In genomic region chr11:78224906-78225420, GRCh38 we compare ENCODE assay signal across 16 cellular contexts.
"Had no signal": no experiment of that assay in that cellular context is flagged by ENCODE, and none has a peak within 500 bp of the region (broad histone marks: within the 10 kb centered on the region; RNA-seq: fewer than 3 reads in every experiment).

No MANE protein-coding gene starts in this region.

- H3K4me3 ChIP-seq: cardiac muscle cell, colonic mucosa, left ventricle myocardium inferior, mucosa of descending colon, tibial artery had no signal

- H3K27me3 ChIP-seq: cardiac muscle cell, colonic mucosa, neutrophil, tibial artery had no signal

- H3K9me3 Mint-ChIP-seq: activated B cell treated with CpG ODN at 0.5 μM for 24 hours; activated naive CD4-positive, alpha-beta T cell treated with anti-CD3 and anti-CD28 coated beads, Interleukin-2, amount 10 ng/mL, durations not matched to agents 7 days and 5 days; naive thymus-derived CD8-positive, alpha-beta T cell had no signal

- ATAC-seq: mucosa of descending colon; naive thymus-derived CD8-positive, alpha-beta T cell had no signal

- H3K27me3 Mint-ChIP-seq: activated B cell treated with CpG ODN at 0.5 μM for 24 hours; activated naive CD4-positive, alpha-beta T cell treated with anti-CD3 and anti-CD28 coated beads, Interleukin-2, amount 10 ng/mL, durations not matched to agents 7 days and 5 days; naive thymus-derived CD8-positive, alpha-beta T cell had no signal

- DNase-seq: activated B cell treated with CpG ODN at 0.5 μM for 24 hours; activated naive CD4-positive, alpha-beta T cell treated with anti-CD3 and anti-CD28 coated beads, Interleukin-2, amount 10 ng/mL, durations not matched to agents 7 days and 5 days; colonic mucosa; effector CD4-positive, alpha-beta T cell; foreskin fibroblast; hippocampal formation; kidney; left ventricle myocardium inferior; mucosa of descending colon; naive thymus-derived CD8-positive, alpha-beta T cell; stimulated activated CD4-positive, alpha-beta T cell treated with anti-CD3 and anti-CD28 coated beads, Interleukin-12 subunit alpha, Interleukin-12 subunit beta, amount 100 ng/mL, for 4 hours; stimulated activated CD4-positive, alpha-beta T cell treated with anti-CD3 and anti-CD28 coated beads, Interleukin-2, amount 100 ng/mL, for 24 hours; stimulated activated naive CD4-positive, alpha-beta T cell had no signal

- H3K9me3 ChIP-seq: colonic mucosa, left ventricle myocardium inferior, mucosa of descending colon, tibial artery had no signal

- H3K36me3 Mint-ChIP-seq: naive thymus-derived CD8-positive, alpha-beta T cell had no signal

- H3K4me1 ChIP-seq: colonic mucosa had no signal

- H3K4me3 Mint-ChIP-seq: activated B cell treated with CpG ODN at 0.5 μM for 24 hours; activated naive CD4-positive, alpha-beta T cell treated with anti-CD3 and anti-CD28 coated beads, Interleukin-2, amount 10 ng/mL, durations not matched to agents 7 days and 5 days; naive thymus-derived CD8-positive, alpha-beta T cell had no signal

- H3K27ac Mint-ChIP-seq: activated B cell treated with CpG ODN at 0.5 μM for 24 hours had no signal

- H3K27ac ChIP-seq: cardiac muscle cell, colonic mucosa, left ventricle myocardium inferior, tibial artery had no signal
